ENCODE assay signal across 1 cellular context in the genomic region with DNA sequence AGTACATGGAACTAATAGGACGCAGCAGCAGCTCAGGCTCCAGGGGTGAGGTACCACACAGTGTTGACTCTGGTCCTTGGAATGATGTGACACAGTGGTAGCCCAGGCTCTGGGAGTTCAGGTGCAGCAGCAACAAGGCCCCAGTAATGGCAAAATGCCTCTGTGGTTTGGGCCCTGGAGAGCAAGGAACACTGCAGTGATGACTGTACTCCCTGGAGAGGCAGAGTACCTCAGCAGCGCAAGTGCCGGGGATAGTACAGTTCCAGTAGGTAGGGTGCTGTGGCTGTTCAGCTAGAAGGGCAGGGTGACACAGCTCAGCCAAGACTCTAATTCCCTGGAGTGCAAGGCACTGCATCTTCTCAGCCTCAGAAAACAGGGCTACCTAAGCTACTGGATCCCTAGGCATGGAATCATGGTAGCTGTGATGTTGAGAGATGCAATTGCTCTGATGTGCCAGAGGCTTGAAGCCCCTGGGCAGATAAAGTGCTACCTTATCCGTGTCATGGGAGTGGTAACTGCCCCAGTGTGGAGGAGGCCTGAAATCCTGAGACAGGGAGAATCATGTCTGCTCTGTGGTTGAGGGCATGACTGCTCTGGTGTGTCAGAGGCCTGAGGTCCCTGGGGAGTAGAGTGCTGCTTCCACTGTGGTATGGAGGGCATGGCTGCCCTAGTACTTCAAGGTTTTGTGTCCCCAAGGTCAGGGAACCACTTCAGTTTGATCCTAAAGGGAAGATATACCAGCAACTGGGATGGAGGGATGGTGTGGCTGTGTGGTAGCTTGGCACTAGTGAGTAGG.
TF ChIP-seq lines count a peak whose summit lies in the region.

No MANE protein-coding gene starts in this region.

TF ChIP-seq in GM12878, 131 proteins besides CTCF, POLR2A, EP300 and RAD21:
- TF ChIP-seq, protein P1, sequence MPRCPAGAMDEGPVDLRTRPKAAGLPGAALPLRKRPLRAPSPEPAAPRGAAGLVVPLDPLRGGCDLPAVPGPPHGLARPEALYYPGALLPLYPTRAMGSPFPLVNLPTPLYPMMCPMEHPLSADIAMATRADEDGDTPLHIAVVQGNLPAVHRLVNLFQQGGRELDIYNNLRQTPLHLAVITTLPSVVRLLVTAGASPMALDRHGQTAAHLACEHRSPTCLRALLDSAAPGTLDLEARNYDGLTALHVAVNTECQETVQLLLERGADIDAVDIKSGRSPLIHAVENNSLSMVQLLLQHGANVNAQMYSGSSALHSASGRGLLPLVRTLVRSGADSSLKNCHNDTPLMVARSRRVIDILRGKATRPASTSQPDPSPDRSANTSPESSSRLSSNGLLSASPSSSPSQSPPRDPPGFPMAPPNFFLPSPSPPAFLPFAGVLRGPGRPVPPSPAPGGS (IDR thresholded peaks at IDR 0.05; ENCODE audit: borderline replicate concordance, insufficient read depth, low read depth, low read length, poor library complexity, severe bottlenecking): no peak
- TF ChIP-seq ZSCAN29 (IDR thresholded peaks at IDR 0.05) (no peak), RB1 (IDR thresholded peaks at IDR 0.05; ENCODE audit: borderline replicate concordance) (no peak), HDAC2 (IDR thresholded peaks at IDR 0.05) (no peak), CBFB (IDR thresholded peaks at IDR 0.05; ENCODE audit: low read depth) (no peak), BMI1 (IDR thresholded peaks at IDR 0.05; ENCODE audit: borderline replicate concordance) (no peak), HDGF (IDR thresholded peaks at IDR 0.05) (no peak), GATAD2B (conservative IDR thresholded peaks at IDR 0.05; ENCODE audit: low read depth) (no peak)
- TF ChIP-seq, protein P2, sequence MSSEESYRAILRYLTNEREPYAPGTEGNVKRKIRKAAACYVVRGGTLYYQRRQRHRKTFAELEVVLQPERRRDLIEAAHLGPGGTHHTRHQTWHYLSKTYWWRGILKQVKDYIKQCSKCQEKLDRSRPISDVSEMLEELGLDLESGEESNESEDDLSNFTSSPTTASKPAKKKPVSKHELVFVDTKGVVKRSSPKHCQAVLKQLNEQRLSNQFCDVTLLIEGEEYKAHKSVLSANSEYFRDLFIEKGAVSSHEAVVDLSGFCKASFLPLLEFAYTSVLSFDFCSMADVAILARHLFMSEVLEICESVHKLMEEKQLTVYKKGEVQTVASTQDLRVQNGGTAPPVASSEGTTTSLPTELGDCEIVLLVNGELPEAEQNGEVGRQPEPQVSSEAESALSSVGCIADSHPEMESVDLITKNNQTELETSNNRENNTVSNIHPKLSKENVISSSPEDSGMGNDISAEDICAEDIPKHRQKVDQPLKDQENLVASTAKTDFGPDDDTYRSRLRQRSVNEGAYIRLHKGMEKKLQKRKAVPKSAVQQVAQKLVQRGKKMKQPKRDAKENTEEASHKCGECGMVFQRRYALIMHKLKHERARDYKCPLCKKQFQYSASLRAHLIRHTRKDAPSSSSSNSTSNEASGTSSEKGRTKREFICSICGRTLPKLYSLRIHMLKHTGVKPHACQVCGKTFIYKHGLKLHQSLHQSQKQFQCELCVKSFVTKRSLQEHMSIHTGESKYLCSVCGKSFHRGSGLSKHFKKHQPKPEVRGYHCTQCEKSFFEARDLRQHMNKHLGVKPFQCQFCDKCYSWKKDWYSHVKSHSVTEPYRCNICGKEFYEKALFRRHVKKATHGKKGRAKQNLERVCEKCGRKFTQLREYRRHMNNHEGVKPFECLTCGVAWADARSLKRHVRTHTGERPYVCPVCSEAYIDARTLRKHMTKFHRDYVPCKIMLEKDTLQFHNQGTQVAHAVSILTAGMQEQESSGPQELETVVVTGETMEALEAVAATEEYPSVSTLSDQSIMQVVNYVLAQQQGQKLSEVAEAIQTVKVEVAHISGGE (CRISPR knock-in tag; IDR thresholded peaks at IDR 0.05): no peak
- TF ChIP-seq, protein P3, sequence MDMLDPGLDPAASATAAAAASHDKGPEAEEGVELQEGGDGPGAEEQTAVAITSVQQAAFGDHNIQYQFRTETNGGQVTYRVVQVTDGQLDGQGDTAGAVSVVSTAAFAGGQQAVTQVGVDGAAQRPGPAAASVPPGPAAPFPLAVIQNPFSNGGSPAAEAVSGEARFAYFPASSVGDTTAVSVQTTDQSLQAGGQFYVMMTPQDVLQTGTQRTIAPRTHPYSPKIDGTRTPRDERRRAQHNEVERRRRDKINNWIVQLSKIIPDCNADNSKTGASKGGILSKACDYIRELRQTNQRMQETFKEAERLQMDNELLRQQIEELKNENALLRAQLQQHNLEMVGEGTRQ (IDR thresholded peaks at IDR 0.05; ENCODE audit: borderline replicate concordance, low read depth, low read length): no peak
